Comparison of ENCODE assay signal across 23 cellular contexts in genomic region chr1:45746922-45747321, GRCh38.
"Had no signal": no experiment of that assay in that cellular context is flagged by ENCODE, and none has a peak within 500 bp of the region (broad histone marks: within the 10 kb centered on the region; RNA-seq: fewer than 3 reads in every experiment).

No MANE protein-coding gene starts in this region.

- ATAC-seq: activated T-cell treated with anti-CD3 and anti-CD28 coated beads, Interleukin-2, amount 50 U/mL, for 4 hours; activated T-helper 17 cell treated with anti-CD3 and anti-CD28 coated beads, Interleukin-2, amount 50 U/mL, for 72 hours; left lung; lower lobe of right lung had no signal

- H3K9me3 Mint-ChIP-seq: activated B cell treated with CpG ODN at 0.5 μM for 24 hours; activated T-cell treated with anti-CD3 and anti-CD28 coated beads, Interleukin-2, amount 50 U/mL, for 4 hours; activated T-helper 17 cell treated with anti-CD3 and anti-CD28 coated beads, Interleukin-2, amount 50 U/mL, for 72 hours; central memory CD8-positive, alpha-beta T cell; dendritic cell treated with granulocyte-macrophage colony-stimulating factor and Interleukin-4, amounts not matched to agents 40 ng/mL and 50 ng/mL, for 4 days; neural crest cell; T-helper 2 cell treated with Interferon-gamma antibody and Interleukin-4, amounts not matched to agents 5 μg/mL and 100 μg/mL, for 36 hours had no signal

- H3K27me3 Mint-ChIP-seq: activated B cell treated with CpG ODN at 0.5 μM for 24 hours; activated T-helper 17 cell treated with anti-CD3 and anti-CD28 coated beads, Interleukin-2, amount 50 U/mL, for 72 hours; central memory CD8-positive, alpha-beta T cell; dendritic cell treated with granulocyte-macrophage colony-stimulating factor and Interleukin-4, amounts not matched to agents 40 ng/mL and 50 ng/mL, for 4 days had no signal

- H3K9me3 ChIP-seq: esophagus muscularis mucosa, left lung, lower lobe of right lung, right atrium auricular region, suprapubic skin, tibial nerve had no signal

- H3K27ac ChIP-seq: esophagus muscularis mucosa, left lung, lower lobe of right lung, right atrium auricular region, suprapubic skin, tibial nerve had no signal

- DNase-seq: activated B cell treated with CpG ODN at 0.5 μM for 24 hours; activated CD4-positive, alpha-beta T cell treated with anti-CD3 and anti-CD28 coated beads, Interleukin-2, amount 50 U/mL, for 4 hours; activated CD8-positive, alpha-beta memory T cell treated with anti-CD3 and anti-CD28 coated beads, Interleukin-2, amount 50 U/mL, for 4 hours; activated gamma-delta T cell treated with Interleukin-2 at 50 U/mL for 16 hours; activated naive CD4-positive, alpha-beta T cell treated with anti-CD3 and anti-CD28 coated beads, Interleukin-2, amount 50 U/mL, for 16 hours; activated T-cell treated with anti-CD3 and anti-CD28 coated beads, Interleukin-2, amount 50 U/mL, for 4 hours; kidney glomerular epithelial cell; left lung; lower lobe of right lung; nucleus accumbens; stimulated activated CD4-positive, alpha-beta T cell treated with anti-CD3 and anti-CD28 coated beads, Interleukin-15, amount 100 ng/mL, for 24 hours; stimulated activated CD4-positive, alpha-beta T cell treated with anti-CD3 and anti-CD28 coated beads, Interleukin-2, amount 100 ng/mL, for 24 hours; stimulated activated naive CD4-positive, alpha-beta T cell; T-helper 1 cell had no signal

- H3K4me1 ChIP-seq: lower lobe of right lung had no signal

- H3K4me3 Mint-ChIP-seq: activated B cell treated with CpG ODN at 0.5 μM for 24 hours; activated T-cell treated with anti-CD3 and anti-CD28 coated beads, Interleukin-2, amount 50 U/mL, for 4 hours; activated T-helper 17 cell treated with anti-CD3 and anti-CD28 coated beads, Interleukin-2, amount 50 U/mL, for 72 hours; central memory CD8-positive, alpha-beta T cell; dendritic cell treated with granulocyte-macrophage colony-stimulating factor and Interleukin-4, amounts not matched to agents 40 ng/mL and 50 ng/mL, for 4 days; T-helper 2 cell treated with Interferon-gamma antibody and Interleukin-4, amounts not matched to agents 5 μg/mL and 100 μg/mL, for 36 hours had no signal

- H3K27me3 ChIP-seq: esophagus muscularis mucosa, left lung, right atrium auricular region, suprapubic skin, tibial nerve had no signal

- H3K27ac Mint-ChIP-seq: activated B cell treated with CpG ODN at 0.5 μM for 24 hours; activated T-helper 17 cell treated with anti-CD3 and anti-CD28 coated beads, Interleukin-2, amount 50 U/mL, for 72 hours; dendritic cell treated with granulocyte-macrophage colony-stimulating factor and Interleukin-4, amounts not matched to agents 40 ng/mL and 50 ng/mL, for 4 days; T-helper 2 cell treated with Interferon-gamma antibody and Interleukin-4, amounts not matched to agents 5 μg/mL and 100 μg/mL, for 36 hours had no signal

- H3K4me3 ChIP-seq: esophagus muscularis mucosa, left lung, lower lobe of right lung, right atrium auricular region, suprapubic skin, tibial nerve had no signal
